1 cellular context compared by ENCODE assay signal in the genomic region with DNA sequence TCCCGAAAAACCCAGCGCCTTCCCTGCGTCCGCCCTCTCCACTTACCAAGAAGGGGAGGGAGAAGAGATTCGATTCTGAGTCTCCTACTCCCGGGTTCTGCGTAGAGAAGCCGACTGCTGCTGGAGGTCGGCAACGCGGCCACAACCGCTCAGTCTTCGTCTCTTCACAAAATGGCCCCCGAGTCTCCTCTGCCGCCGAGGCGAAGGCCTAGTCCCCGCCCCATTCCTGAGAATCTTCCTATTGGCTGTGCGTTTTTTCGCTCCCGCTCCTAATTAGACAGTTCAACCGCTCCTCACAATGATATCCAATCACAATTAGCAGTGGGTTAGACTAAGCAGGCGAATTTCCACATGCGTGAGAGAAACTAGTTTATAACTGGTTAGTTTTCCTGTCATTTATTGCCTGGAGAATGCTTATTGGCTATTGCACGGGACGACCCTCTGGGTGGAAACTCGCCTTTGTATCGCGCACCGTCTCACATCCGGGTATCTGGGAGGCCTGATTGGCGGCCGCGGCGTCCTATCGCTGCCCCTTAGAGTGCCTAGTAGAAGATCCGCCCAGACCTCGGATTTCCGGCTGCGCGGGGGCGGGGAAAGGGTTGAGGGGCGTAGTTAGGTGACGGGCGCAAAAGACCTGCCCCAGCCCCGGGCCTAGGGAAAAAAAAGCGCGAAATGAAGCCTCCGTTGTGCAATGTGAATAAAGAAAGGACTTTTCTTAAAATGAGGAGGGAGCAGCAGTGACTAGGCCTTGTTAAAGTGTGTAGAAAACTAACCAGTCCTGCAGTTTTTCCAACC.
A peak's percentile ranks its signal among the peaks of the same experiment; 100 is the strongest.
TF ChIP-seq lines count a peak whose summit lies in the region.

HNRNPC (minus strand) TSS at position 191 of the 795 bp plus-strand sequence. CDS start 35,249 bp downstream, outside the sequence.

TF ChIP-seq in GM12878, 131 proteins besides CTCF, POLR2A, EP300 and RAD21 (continued from another document and continues in another):
- TF ChIP-seq, protein P1, sequence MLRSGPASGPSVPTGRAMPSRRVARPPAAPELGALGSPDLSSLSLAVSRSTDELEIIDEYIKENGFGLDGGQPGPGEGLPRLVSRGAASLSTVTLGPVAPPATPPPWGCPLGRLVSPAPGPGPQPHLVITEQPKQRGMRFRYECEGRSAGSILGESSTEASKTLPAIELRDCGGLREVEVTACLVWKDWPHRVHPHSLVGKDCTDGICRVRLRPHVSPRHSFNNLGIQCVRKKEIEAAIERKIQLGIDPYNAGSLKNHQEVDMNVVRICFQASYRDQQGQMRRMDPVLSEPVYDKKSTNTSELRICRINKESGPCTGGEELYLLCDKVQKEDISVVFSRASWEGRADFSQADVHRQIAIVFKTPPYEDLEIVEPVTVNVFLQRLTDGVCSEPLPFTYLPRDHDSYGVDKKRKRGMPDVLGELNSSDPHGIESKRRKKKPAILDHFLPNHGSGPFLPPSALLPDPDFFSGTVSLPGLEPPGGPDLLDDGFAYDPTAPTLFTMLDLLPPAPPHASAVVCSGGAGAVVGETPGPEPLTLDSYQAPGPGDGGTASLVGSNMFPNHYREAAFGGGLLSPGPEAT (IDR thresholded peaks at IDR 0.05; ENCODE audit: low read depth) = peak; percentile 71
- TF ChIP-seq ETV6 (conservative IDR thresholded peaks at IDR 0.05 in 1 of 2, IDR thresholded peaks at IDR 0.05 in 1 of 2; ENCODE audit: borderline replicate concordance in 1 of 2, low read depth in 1 of 2) = no peak
- TF ChIP-seq PRDM15 (CRISPR knock-in tag; IDR thresholded peaks at IDR 0.05) = no peak
- peak; percentile 20 for TF ChIP-seq HCFC1 (IDR thresholded peaks at IDR 0.05; ENCODE audit: low read length)
- TF ChIP-seq RFX5 (IDR thresholded peaks at IDR 0.05; ENCODE audit: low read depth, low read length) = peak; percentile 57; the same call in 1 of the 2 replicates
- TF ChIP-seq PAX8 (IDR thresholded peaks at IDR 0.05) = peak; percentile 97
- TF ChIP-seq HDAC2 (IDR thresholded peaks at IDR 0.05) = no peak
- no peak for TF ChIP-seq SUZ12 (IDR thresholded peaks at IDR 0.05; ENCODE audit: unreplicated experiment)
- TF ChIP-seq HDAC6 (IDR thresholded peaks at IDR 0.05; ENCODE audit: unreplicated experiment) = peak; percentile 53
- TF ChIP-seq REST (IDR thresholded peaks at IDR 0.05; ENCODE audit: low read depth, low read length) = 0 out of 2 replicates have a peak, but pooled peaks have one; percentile 26
- TF ChIP-seq, protein P2, sequence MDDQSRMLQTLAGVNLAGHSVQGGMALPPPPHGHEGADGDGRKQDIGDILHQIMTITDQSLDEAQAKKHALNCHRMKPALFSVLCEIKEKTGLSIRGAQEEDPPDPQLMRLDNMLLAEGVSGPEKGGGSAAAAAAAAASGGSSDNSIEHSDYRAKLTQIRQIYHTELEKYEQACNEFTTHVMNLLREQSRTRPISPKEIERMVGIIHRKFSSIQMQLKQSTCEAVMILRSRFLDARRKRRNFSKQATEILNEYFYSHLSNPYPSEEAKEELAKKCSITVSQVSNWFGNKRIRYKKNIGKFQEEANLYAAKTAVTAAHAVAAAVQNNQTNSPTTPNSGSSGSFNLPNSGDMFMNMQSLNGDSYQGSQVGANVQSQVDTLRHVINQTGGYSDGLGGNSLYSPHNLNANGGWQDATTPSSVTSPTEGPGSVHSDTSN (IDR thresholded peaks at IDR 0.05; ENCODE audit: insufficient replicate concordance, low read depth, low read length) = peak; percentile 95
- TF ChIP-seq CEBPZ (IDR thresholded peaks at IDR 0.05; ENCODE audit: low read depth, low read length) = peak; percentile 99
- TF ChIP-seq ZNF687 (IDR thresholded peaks at IDR 0.05) = peak; percentile 94
- TF ChIP-seq ZNF24 (IDR thresholded peaks at IDR 0.05) = no peak
- TF ChIP-seq SIX5 (IDR thresholded peaks at IDR 0.05; ENCODE audit: low read depth, low read length, severe bottlenecking) = peak; percentile 25
- TF ChIP-seq SUPT20H (IDR thresholded peaks at IDR 0.05; ENCODE audit: borderline replicate concordance, control insufficient read depth, low read depth, low read length) = no peak
- peak; percentile 100 for TF ChIP-seq POLR2AphosphoS5 (IDR thresholded peaks at IDR 0.05; ENCODE audit: low read length)
- TF ChIP-seq SKIL (IDR thresholded peaks at IDR 0.05; ENCODE audit: low read depth, poor library complexity, severe bottlenecking) = peak; percentile 99
- TF ChIP-seq CBFB (IDR thresholded peaks at IDR 0.05; ENCODE audit: low read depth) = peak; percentile 93
- peak; percentile 97 for TF ChIP-seq SMAD5 (IDR thresholded peaks at IDR 0.05; ENCODE audit: low read depth)
- 0 out of 2 replicates have a peak, but pooled peaks have one; percentile 52 for TF ChIP-seq EED (IDR thresholded peaks at IDR 0.05; ENCODE audit: low read depth)
- TF ChIP-seq NKRF (conservative IDR thresholded peaks at IDR 0.05) = peak; percentile 59; the same call in 1 of the 2 replicates
- TF ChIP-seq TBL1XR1 (IDR thresholded peaks at IDR 0.05; ENCODE audit: low read depth, low read length) = no peak
- TF ChIP-seq FOS (IDR thresholded peaks at IDR 0.05; ENCODE audit: borderline replicate concordance, extremely low read depth, insufficient read length) = peak; percentile 100
- no peak for TF ChIP-seq BCL11A (IDR thresholded peaks at IDR 0.05; ENCODE audit: low read depth, low read length)
- TF ChIP-seq KDM1A (IDR thresholded peaks at IDR 0.05; ENCODE audit: borderline replicate concordance) = no peak
